20 cellular contexts compared by ENCODE assay signal in genomic region chr14:50123062-50123461, GRCh38. TPM values are rescaled to one million over a fixed set of nuclear protein-coding genes. Genes with fewer than 3 reads are reported as not detected.
DNase-seq lines count a peak whose midpoint lies in the region; ATAC-seq and TF ChIP-seq lines count a peak whose summit lies in the region.
"Had no signal": no experiment of that assay in that cellular context is flagged by ENCODE, and none has a peak within 500 bp of the region (broad histone marks: within the 10 kb centered on the region; RNA-seq: fewer than 3 reads in every experiment).

No MANE protein-coding gene starts in this region.

- CTCF ChIA-PET in activated CD4-positive, alpha-beta T cell treated with anti-CD3 and anti-CD28 coated beads for 36 hours (lab: Charles Lee): interaction anchor here (2.0 kb wide), 1 partner anchor 271 kb away, joined by 7 read pairs; the partner anchor contains the start of gene NEMF

- H3K9me3 Mint-ChIP-seq in activated CD4-positive, alpha-beta T cell treated with anti-CD3 and anti-CD28 coated beads for 36 hours (ENCODE audit: low read depth): no peaks in the 10 kb centered on the region
- H3K9me3 Mint-ChIP-seq: H9 had no signal

- H3K36me3 Mint-ChIP-seq in activated CD4-positive, alpha-beta T cell treated with anti-CD3 and anti-CD28 coated beads for 36 hours (ENCODE audit: low read depth): peaks cover 10% of the 10 kb centered on the region

- DNase-seq in activated CD4-positive, alpha-beta T cell treated with anti-CD3 and anti-CD28 coated beads for 36 hours: no peak
- DNase-seq in activated CD4-positive, alpha-beta T cell treated with anti-CD3 and anti-CD28 coated beads for 4 hours: no peak
- DNase-seq in NCI-H345 treated with DMSO at 0.1 percent for 48 hours (lab: John Stamatoyannopoulos, UW; ENCODE audit: unreplicated experiment): peak; percentile 27
- peak; percentile 21 for DNase-seq in inferior parietal cortex (ENCODE audit: extremely low spot score)
- peak; percentile 33 for DNase-seq in superior temporal gyrus (ENCODE audit: extremely low spot score)
- DNase-seq in retina: no peak
- no peak for DNase-seq in NCI-H526 (lab: John Stamatoyannopoulos, UW)
- DNase-seq: foreskin keratinocyte; H9; KBM-7; kidney; NCI-H187; NCI-H510A; ovary; stimulated activated CD4-positive, alpha-beta T cell treated with anti-CD3 and anti-CD28 coated beads, Interleukin-1b, Interleukin-23, amount 100 ng/mL, for 48 hours; stimulated activated naive CD4-positive, alpha-beta T cell treated with Interleukin-2 at 50 U/mL for 16 hours; T-helper 9 cell; upper lobe of left lung had no signal

- POLR2A ChIA-PET in activated CD4-positive, alpha-beta T cell treated with anti-CD3 and anti-CD28 coated beads for 36 hours (lab: Charles Lee): no interaction called here

- no peak overlapping the region for H3K4me3 Mint-ChIP-seq in activated CD4-positive, alpha-beta T cell treated with anti-CD3 and anti-CD28 coated beads for 36 hours
- H3K4me3 Mint-ChIP-seq: B cell, H9 had no signal

- peaks cover 3% of the 10 kb centered on the region for H3K4me1 Mint-ChIP-seq in activated CD4-positive, alpha-beta T cell treated with anti-CD3 and anti-CD28 coated beads for 36 hours
- H3K4me1 Mint-ChIP-seq: B cell had no signal

- H3K27me3 Mint-ChIP-seq in activated CD4-positive, alpha-beta T cell treated with anti-CD3 and anti-CD28 coated beads for 36 hours: no peaks in the 10 kb centered on the region
- H3K27me3 Mint-ChIP-seq: B cell had no signal

- intact Hi-C loops in activated CD4-positive, alpha-beta T cell treated with anti-CD3 and anti-CD28 coated beads for 36 hours (cut with DNase I, micrococcal nuclease): loop anchor here in 1 of 2 experiments (5.0 kb wide), 1 partner anchor 139 kb away; no protein-coding TSS in a partner anchor

- H3K27ac Mint-ChIP-seq in activated CD4-positive, alpha-beta T cell treated with anti-CD3 and anti-CD28 coated beads for 36 hours: no peak overlapping the region
- H3K27ac Mint-ChIP-seq: B cell had no signal

- peak; percentile 78 for ATAC-seq in activated CD4-positive, alpha-beta T cell treated with anti-CD3 and anti-CD28 coated beads for 36 hours
- no peak for ATAC-seq in SK-N-SH treated with all-trans-retinoic acid at 6 μM for 48 hours
- ATAC-seq: foreskin keratinocyte had no signal

TF ChIP-seq in SK-N-SH treated with all-trans-retinoic acid at 6 μM for 48 hours, 23 proteins besides CTCF, POLR2A, EP300 and RAD21:
- no peak for TF ChIP-seq OSR1 (CRISPR knock-in tag; IDR thresholded peaks at IDR 0.05)
- TF ChIP-seq RARB (CRISPR knock-in tag; IDR thresholded peaks at IDR 0.05): no peak
- no peak for TF ChIP-seq TCF4 (CRISPR knock-in tag; IDR thresholded peaks at IDR 0.05; ENCODE audit: borderline replicate concordance)
- TF ChIP-seq CSDC2 (CRISPR knock-in tag; IDR thresholded peaks at IDR 0.05): no peak
- TF ChIP-seq BACH2 (CRISPR knock-in tag; IDR thresholded peaks at IDR 0.05; ENCODE audit: borderline replicate concordance): no peak
- TF ChIP-seq SNAI2 (CRISPR knock-in tag; IDR thresholded peaks at IDR 0.05): no peak
- no peak for TF ChIP-seq CREB5 (CRISPR knock-in tag; IDR thresholded peaks at IDR 0.05; ENCODE audit: low read depth)
- TF ChIP-seq POU6F1 (CRISPR knock-in tag; IDR thresholded peaks at IDR 0.05; ENCODE audit: borderline replicate concordance, low read depth): no peak
- TF ChIP-seq, protein P1, sequence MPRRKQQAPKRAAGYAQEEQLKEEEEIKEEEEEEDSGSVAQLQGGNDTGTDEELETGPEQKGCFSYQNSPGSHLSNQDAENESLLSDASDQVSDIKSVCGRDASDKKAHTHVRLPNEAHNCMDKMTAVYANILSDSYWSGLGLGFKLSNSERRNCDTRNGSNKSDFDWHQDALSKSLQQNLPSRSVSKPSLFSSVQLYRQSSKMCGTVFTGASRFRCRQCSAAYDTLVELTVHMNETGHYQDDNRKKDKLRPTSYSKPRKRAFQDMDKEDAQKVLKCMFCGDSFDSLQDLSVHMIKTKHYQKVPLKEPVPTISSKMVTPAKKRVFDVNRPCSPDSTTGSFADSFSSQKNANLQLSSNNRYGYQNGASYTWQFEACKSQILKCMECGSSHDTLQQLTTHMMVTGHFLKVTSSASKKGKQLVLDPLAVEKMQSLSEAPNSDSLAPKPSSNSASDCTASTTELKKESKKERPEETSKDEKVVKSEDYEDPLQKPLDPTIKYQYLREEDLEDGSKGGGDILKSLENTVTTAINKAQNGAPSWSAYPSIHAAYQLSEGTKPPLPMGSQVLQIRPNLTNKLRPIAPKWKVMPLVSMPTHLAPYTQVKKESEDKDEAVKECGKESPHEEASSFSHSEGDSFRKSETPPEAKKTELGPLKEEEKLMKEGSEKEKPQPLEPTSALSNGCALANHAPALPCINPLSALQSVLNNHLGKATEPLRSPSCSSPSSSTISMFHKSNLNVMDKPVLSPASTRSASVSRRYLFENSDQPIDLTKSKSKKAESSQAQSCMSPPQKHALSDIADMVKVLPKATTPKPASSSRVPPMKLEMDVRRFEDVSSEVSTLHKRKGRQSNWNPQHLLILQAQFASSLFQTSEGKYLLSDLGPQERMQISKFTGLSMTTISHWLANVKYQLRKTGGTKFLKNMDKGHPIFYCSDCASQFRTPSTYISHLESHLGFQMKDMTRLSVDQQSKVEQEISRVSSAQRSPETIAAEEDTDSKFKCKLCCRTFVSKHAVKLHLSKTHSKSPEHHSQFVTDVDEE (CRISPR knock-in tag; IDR thresholded peaks at IDR 0.05): no peak
- no peak for TF ChIP-seq ZNF70 (CRISPR knock-in tag; IDR thresholded peaks at IDR 0.05)
- TF ChIP-seq ZC3H10 (CRISPR knock-in tag; IDR thresholded peaks at IDR 0.05): no peak
- no peak for TF ChIP-seq ISL1 (CRISPR knock-in tag; IDR thresholded peaks at IDR 0.05)
- no peak for TF ChIP-seq ZFP30 (CRISPR knock-in tag; IDR thresholded peaks at IDR 0.05)
- no peak for TF ChIP-seq CSRNP3 (CRISPR knock-in tag; IDR thresholded peaks at IDR 0.05)
- TF ChIP-seq PATZ1 (CRISPR knock-in tag; IDR thresholded peaks at IDR 0.05; ENCODE audit: borderline replicate concordance): no peak
- no peak for TF ChIP-seq GLIS3 (CRISPR knock-in tag; IDR thresholded peaks at IDR 0.05)
- no peak for TF ChIP-seq ZNF8 (CRISPR knock-in tag; IDR thresholded peaks at IDR 0.05)
- TF ChIP-seq ARNTL (CRISPR knock-in tag; IDR thresholded peaks at IDR 0.05; ENCODE audit: borderline replicate concordance, low read depth): no peak
- TF ChIP-seq ZNF565 (CRISPR knock-in tag; conservative IDR thresholded peaks at IDR 0.05; ENCODE audit: low read depth): no peak

RNA-seq across cellular contexts. Expression of gene VCPKMT, which starts 6.7 kb away (rescaled TPM):
- total RNA-seq in activated CD4-positive, alpha-beta T cell treated with anti-CD3 and anti-CD28 coated beads for 36 hours: 10 to 100 TPM in 1 of 2 experiments, 1 to 10 TPM in 1; 6.6 to 10.4 TPM

Comparison
In these comparisons a context has a peak if more than half of its experiments do, and no peak if none do; other contexts are left out.
1. DNase-seq: peak in NCI-H345 treated with DMSO at 0.1 percent for 48 hours (single experiment), inferior parietal cortex (single experiment) and superior temporal gyrus (single experiment); none in activated CD4-positive, alpha-beta T cell treated with anti-CD3 and anti-CD28 coated beads for 36 hours (single experiment), activated CD4-positive, alpha-beta T cell treated with anti-CD3 and anti-CD28 coated beads for 4 hours (0 of 2), retina (single experiment) and NCI-H526 (0 of 2).